1 cellular context compared by ENCODE assay signal in genomic region chr6:33591633-33592032, GRCh38.
TF ChIP-seq lines count a peak whose summit lies in the region.

No MANE protein-coding gene starts in this region.

TF ChIP-seq in HCT116, 20 proteins besides CTCF, POLR2A, EP300 and RAD21 (continued from another document):
- no peak for TF ChIP-seq REST (IDR thresholded peaks at IDR 0.05; ENCODE audit: low read depth)
- TF ChIP-seq FOSL1 (IDR thresholded peaks at IDR 0.05; ENCODE audit: low read depth) = no peak
- no peak for TF ChIP-seq ATF3 (IDR thresholded peaks at IDR 0.05)
- no peak for TF ChIP-seq MAX (IDR thresholded peaks at IDR 0.05)
- TF ChIP-seq ELF1 (IDR thresholded peaks at IDR 0.05; ENCODE audit: borderline replicate concordance, low read depth) = no peak
- TF ChIP-seq ZNF274 (IDR thresholded peaks at IDR 0.05; ENCODE audit: low read depth, low read length) = no peak
- no peak for TF ChIP-seq JUND (IDR thresholded peaks at IDR 0.05)
- TF ChIP-seq EGR1 (IDR thresholded peaks at IDR 0.05; ENCODE audit: low read depth) = no peak
- no peak for TF ChIP-seq ZFX (IDR thresholded peaks at IDR 0.05)
- TF ChIP-seq EZH2 (IDR thresholded peaks at IDR 0.05) = no peak
- TF ChIP-seq POLR2AphosphoS5 (IDR thresholded peaks at IDR 0.05; ENCODE audit: low read depth, low read length) = no peak
- no peak for TF ChIP-seq TCF7L2 (IDR thresholded peaks at IDR 0.05; ENCODE audit: borderline replicate concordance, extremely low read depth, insufficient read depth, insufficient read length)
